Comparison of ENCODE assay signal across 15 cellular contexts in the genomic region with DNA sequence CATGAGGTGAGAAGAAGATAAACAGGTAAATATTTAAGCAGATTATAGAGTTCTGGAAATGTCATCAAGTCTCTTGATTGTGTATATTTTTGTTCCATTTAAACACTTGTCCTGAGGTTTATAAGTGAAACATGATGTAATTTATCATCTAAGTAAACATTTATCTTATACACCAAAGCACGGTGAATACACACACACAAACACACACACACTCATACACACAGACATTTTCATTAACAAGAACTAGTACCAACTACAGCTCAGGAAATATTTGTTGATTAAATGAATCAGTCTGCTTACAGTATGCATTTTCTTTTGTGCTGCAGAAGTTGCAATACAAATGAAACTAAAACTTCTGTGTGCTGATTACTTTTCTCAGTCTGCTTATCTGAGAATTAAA.
DNase-seq lines count a peak whose midpoint lies in the region; ATAC-seq and TF ChIP-seq lines count a peak whose summit lies in the region.
"Had no signal": no experiment of that assay in that cellular context is flagged by ENCODE, and none has a peak within 500 bp of the region (broad histone marks: within the 10 kb centered on the region; RNA-seq: fewer than 3 reads in every experiment).

No MANE protein-coding gene starts in this region.

- no peak for TF ChIP-seq POLR2A in uterus (IDR thresholded peaks at IDR 0.05)

- no peaks in the 10 kb centered on the region for H3K27me3 ChIP-seq in uterus
- H3K27me3 ChIP-seq: BLaER1 treated with 17β-estradiol and CSF1 and Interleukin-3, amounts not matched to agents 10 nM and 100 nM had no signal

- ATAC-seq in GM18870 (IDR thresholded peaks at IDR 0.05; ENCODE audit: unreplicated experiment) = no peak

- peak; percentile 5 for DNase-seq in NCI-H510A treated with DMSO at 0.1 percent for 48 hours (lab: John Stamatoyannopoulos, UW)
- DNase-seq in NCI-H510A (lab: John Stamatoyannopoulos, UW) = no peak
- peak; percentile 19 for DNase-seq in NCI-H2029 (lab: John Stamatoyannopoulos, UW)
- DNase-seq in uterus = no peak
- DNase-seq in activated CD4-positive, alpha-beta T cell treated with anti-CD3 and anti-CD28 coated beads for 1 hour = no peak
- DNase-seq: ACHN; CD4-positive, CD25-positive, alpha-beta regulatory T cell; DMS 273 treated with DMSO at 0.1 percent for 48 hours; DMS79 treated with DMSO at 0.1 percent for 48 hours; EL; HCEC 1CT; HFFc6 had no signal

- no peak overlapping the region for H3K4me3 ChIP-seq in uterus
- H3K4me3 ChIP-seq: BLaER1 treated with 17β-estradiol and CSF1 and Interleukin-3, amounts not matched to agents 10 nM and 100 nM had no signal

- H3K4me1 ChIP-seq in uterus = peaks cover 0 to 4% of the 10 kb centered on the region in 2 donors
- H3K4me1 ChIP-seq: BLaER1 treated with 17β-estradiol and CSF1 and Interleukin-3, amounts not matched to agents 10 nM and 100 nM had no signal

- no peak for TF ChIP-seq CTCF in VCaP (conservative IDR thresholded peaks at IDR 0.05)
- TF ChIP-seq CTCF in uterus (IDR thresholded peaks at IDR 0.05) = no peak

- intact Hi-C loops in uterus (cut with DNase I; ENCODE audit: low total_unique reads) = no loop called here

- H3K36me3 ChIP-seq in uterus = no peaks in the 10 kb centered on the region
- H3K36me3 ChIP-seq: BLaER1 treated with 17β-estradiol and CSF1 and Interleukin-3, amounts not matched to agents 10 nM and 100 nM had no signal

- no peaks in the 10 kb centered on the region for H3K9me3 ChIP-seq in uterus
- H3K9me3 ChIP-seq: BLaER1 treated with 17β-estradiol and CSF1 and Interleukin-3, amounts not matched to agents 10 nM and 100 nM had no signal

- H3K27ac ChIP-seq in VCaP (peak overlapping the region; percentile 19; the same call in 1 of the 2 replicates), uterus (no peak overlapping the region)
- H3K27ac ChIP-seq: BLaER1 treated with 17β-estradiol and CSF1 and Interleukin-3, amounts not matched to agents 10 nM and 100 nM had no signal

Comparison
In these comparisons a context has a peak if more than half of its experiments do, and no peak if none do; other contexts are left out.
1. DNase-seq: peak in NCI-H510A treated with DMSO at 0.1 percent for 48 hours (single experiment) and NCI-H2029 (single experiment); none in NCI-H510A (single experiment), uterus (0 of 2) and activated CD4-positive, alpha-beta T cell treated with anti-CD3 and anti-CD28 coated beads for 1 hour (single experiment).